In the genomic region with DNA sequence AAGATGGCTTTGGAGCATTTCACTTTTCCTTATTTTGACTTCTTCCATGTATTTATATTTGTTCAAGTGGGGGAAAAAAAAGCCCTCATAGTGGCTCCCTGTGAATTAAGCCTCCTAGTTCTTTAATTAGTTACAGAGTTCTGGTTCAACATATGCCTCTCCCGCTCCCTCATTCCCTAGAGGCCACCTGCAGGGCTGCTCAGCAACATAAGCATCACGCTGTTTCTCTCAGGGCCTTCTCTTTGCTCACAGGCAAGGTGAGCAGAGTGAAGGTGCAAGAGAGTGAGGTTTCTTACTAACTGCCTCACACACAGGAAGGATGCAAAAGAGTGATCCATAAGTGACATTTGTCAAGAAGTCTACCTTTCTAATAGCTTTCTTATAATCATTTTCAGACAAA, we compare ENCODE assay signal across 28 cellular contexts.
DNase-seq lines count a peak whose midpoint lies in the region; ATAC-seq, FAIRE-seq and TF ChIP-seq lines count a peak whose summit lies in the region.
"Had no signal": no experiment of that assay in that cellular context is flagged by ENCODE, and none has a peak within 500 bp of the region (broad histone marks: within the 10 kb centered on the region; RNA-seq: fewer than 3 reads in every experiment).

No MANE protein-coding gene starts in this region.

- peaks cover 26% of the 10 kb centered on the region for H3K4me1 Mint-ChIP-seq in glutamatergic neuron (ENCODE audit: low read depth, unreplicated experiment)
- H3K4me1 Mint-ChIP-seq: activated T-helper 17 cell treated with anti-CD3 and anti-CD28 coated beads, Interleukin-2, amount 50 U/mL, for 72 hours had no signal

- H3K9me3 Mint-ChIP-seq in glutamatergic neuron (ENCODE audit: unreplicated experiment), result no peaks in the 10 kb centered on the region
- H3K9me3 Mint-ChIP-seq: dendritic cell treated with granulocyte-macrophage colony-stimulating factor and Interleukin-4, amounts not matched to agents 40 ng/mL and 50 ng/mL, for 4 days; nephron progenitor cell had no signal

- no peaks in the 10 kb centered on the region for H3K36me3 ChIP-seq in HEK293 (ENCODE audit: control insufficient read depth in 2 of 2, insufficient read depth in 1 of 2, low read length in 2 of 2)
- H3K36me3 ChIP-seq: ascending aorta, right lobe of liver, thoracic aorta had no signal

- no peak overlapping the region for H3K4me3 ChIP-seq in HEK293 (ENCODE audit: low read depth, low read length)
- H3K4me3 ChIP-seq: ascending aorta, lung, right lobe of liver, thoracic aorta had no signal

- no peaks in the 10 kb centered on the region for H3K9me3 ChIP-seq in HEK293 (ENCODE audit: control insufficient read depth, insufficient read depth, low read depth, low read length)
- H3K9me3 ChIP-seq: ascending aorta, right lobe of liver, thoracic aorta had no signal

- TF ChIP-seq CTCF in HEK293 (tag by site-specific recombination; IDR thresholded peaks at IDR 0.05), result no peak
- no peak for TF ChIP-seq CTCF in glutamatergic neuron (IDR thresholded peaks at IDR 0.05; ENCODE audit: partially characterized antibody, unreplicated experiment)

- no peaks in the 10 kb centered on the region for H3K27me3 Mint-ChIP-seq in glutamatergic neuron (ENCODE audit: unreplicated experiment)
- H3K27me3 Mint-ChIP-seq: activated CD4-positive, alpha-beta memory T cell treated with anti-CD3 and anti-CD28 coated beads for 36 hours; activated naive CD8-positive, alpha-beta T cell; activated T-helper 17 cell treated with anti-CD3 and anti-CD28 coated beads, Interleukin-2, amount 50 U/mL, for 72 hours; dendritic cell treated with granulocyte-macrophage colony-stimulating factor and Interleukin-4, amounts not matched to agents 40 ng/mL and 50 ng/mL, for 4 days had no signal

- POLR2A ChIA-PET in HEK293 (lab: Yijun Ruan, JAX), result no interaction called here

- peak overlapping the region; percentile 84 for H3K27ac Mint-ChIP-seq in glutamatergic neuron (ENCODE audit: unreplicated experiment)
- H3K27ac Mint-ChIP-seq: activated CD4-positive, alpha-beta memory T cell treated with anti-CD3 and anti-CD28 coated beads for 36 hours; activated naive CD8-positive, alpha-beta T cell; activated T-helper 17 cell treated with anti-CD3 and anti-CD28 coated beads, Interleukin-2, amount 50 U/mL, for 72 hours; dendritic cell treated with granulocyte-macrophage colony-stimulating factor and Interleukin-4, amounts not matched to agents 40 ng/mL and 50 ng/mL, for 4 days; nephron progenitor cell had no signal

- DNase-seq in DMS 273 (lab: John Stamatoyannopoulos, UW; ENCODE audit: unreplicated experiment) (peak; percentile 84), NCI-H345 (lab: John Stamatoyannopoulos, UW) (peak; percentile 61), glutamatergic neuron (peak; percentile 28), frontal cortex (ENCODE audit: low spot score in 2 of 2) (no peak)
- DNase-seq: activated CD4-positive, alpha-beta memory T cell treated with anti-CD3 and anti-CD28 coated beads for 36 hours; activated CD4-positive, CD25-positive, alpha-beta regulatory T cell; activated CD8-positive, alpha-beta memory T cell treated with anti-CD3 and anti-CD28 coated beads, Interleukin-2, amount 50 U/mL, for 48 hours; caudate nucleus; GDM1; NCI-H748 treated with DMSO at 0.1 percent for 48 hours; nephron progenitor cell; OCI-M1; right lobe of liver; stimulated activated CD4-positive, alpha-beta T cell treated with anti-CD3 and anti-CD28 coated beads, Interleukin-12 subunit alpha, Interleukin-12 subunit beta, amount 100 ng/mL, for 4 hours; stimulated activated CD4-positive, alpha-beta T cell treated with anti-CD3 and anti-CD28 coated beads, Interleukin-4, amount 100 ng/mL, for 24 hours; stimulated activated naive CD4-positive, alpha-beta T cell treated with Interleukin-2 at 50 U/mL for 16 hours; T-helper 9 cell had no signal

- CTCF ChIA-PET in HEK293 (lab: Yijun Ruan, JAX), result interaction anchor here (0.6 kb wide), 1 partner anchor 43 kb away, joined by 4 read pairs; no protein-coding TSS in a partner anchor

- FAIRE-seq in frontal cortex (lab: Jason Lieb, UNC), result no peak

- H3K36me3 Mint-ChIP-seq in glutamatergic neuron (ENCODE audit: unreplicated experiment), result no peaks in the 10 kb centered on the region
- H3K36me3 Mint-ChIP-seq: activated CD4-positive, alpha-beta memory T cell treated with anti-CD3 and anti-CD28 coated beads for 36 hours; activated naive CD8-positive, alpha-beta T cell had no signal

- ATAC-seq in HG03135 (IDR thresholded peaks at IDR 0.05; ENCODE audit: unreplicated experiment) (no peak), HG02759 (IDR thresholded peaks at IDR 0.05; ENCODE audit: unreplicated experiment) (no peak)
- ATAC-seq: activated T-helper 17 cell treated with anti-CD3 and anti-CD28 coated beads, Interleukin-2, amount 50 U/mL, for 72 hours; right lobe of liver had no signal

- no peak overlapping the region for H3K27ac ChIP-seq in HEK293 (ENCODE audit: extremely low read depth, low read depth, low read length)
- H3K27ac ChIP-seq: ascending aorta, C4-2B, KMS-11, right lobe of liver, thoracic aorta had no signal

- peak overlapping the region; percentile 57 for H3K4me3 Mint-ChIP-seq in glutamatergic neuron (ENCODE audit: unreplicated experiment)
- H3K4me3 Mint-ChIP-seq: activated CD4-positive, alpha-beta memory T cell treated with anti-CD3 and anti-CD28 coated beads for 36 hours; activated naive CD8-positive, alpha-beta T cell; activated T-helper 17 cell treated with anti-CD3 and anti-CD28 coated beads, Interleukin-2, amount 50 U/mL, for 72 hours; dendritic cell treated with granulocyte-macrophage colony-stimulating factor and Interleukin-4, amounts not matched to agents 40 ng/mL and 50 ng/mL, for 4 days; nephron progenitor cell had no signal

- H3K4me1 ChIP-seq in HEK293 (ENCODE audit: control insufficient read depth, insufficient read depth, low read length), result no peaks in the 10 kb centered on the region
- H3K4me1 ChIP-seq: ascending aorta, right lobe of liver had no signal

TF ChIP-seq in HEK293, 187 proteins besides CTCF, POLR2A, EP300 and RAD21:
- 0 out of 2 replicates have a peak, but pooled peaks have one; percentile 8 for TF ChIP-seq ZIC2 (tag by site-specific recombination; IDR thresholded peaks at IDR 0.05)
- no peak for TF ChIP-seq ZNF175 (tag by site-specific recombination; IDR thresholded peaks at IDR 0.05)
- TF ChIP-seq BCL11A (tag by site-specific recombination; IDR thresholded peaks at IDR 0.05; ENCODE audit: low read depth), result no peak
- no peak for TF ChIP-seq HOXD13 (CRISPR knock-in tag; IDR thresholded peaks at IDR 0.05; ENCODE audit: borderline replicate concordance)

Comparison
In these comparisons a context has a peak if more than half of its experiments do, and no peak if none do; other contexts are left out.
1. DNase-seq: peak in DMS 273 (single experiment), NCI-H345 (single experiment) and glutamatergic neuron (single experiment); none in frontal cortex (0 of 2).